Comparison of ENCODE assay signal across 31 cellular contexts in genomic region chr7:89857767-89858166, GRCh38.
"Had no signal": no experiment of that assay in that cellular context is flagged by ENCODE, and none has a peak within 500 bp of the region (broad histone marks: within the 10 kb centered on the region; RNA-seq: fewer than 3 reads in every experiment).

No MANE protein-coding gene starts in this region.

- H2AFZ ChIP-seq: neural progenitor cell, parathyroid adenoma had no signal

- ATAC-seq: natural killer cell; psoas muscle; right cardiac atrium; sciatic nerve; stimulated activated memory B cell treated with anti-CD40 and anti-IgM and Interleukin-4, amounts not matched to agents 10 μg/mL and 1 μg/mL and 100 μg/mL, for 72 hours; stimulated activated naive CD8-positive, alpha-beta T cell treated with anti-CD3 and anti-CD28 coated beads, Interleukin-15, amount 100 ng/mL, for 72 hours; stimulated activated naive CD8-positive, alpha-beta T cell treated with anti-CD3 and anti-CD28 coated beads, Interleukin-15, Interleukin-2, amounts not matched to agents 100 U/mL and 50 U/mL, for 24 hours; upper lobe of right lung had no signal

- H3K27me3 ChIP-seq: neural progenitor cell, ovary, spleen, suprapubic skin, testis, tibial artery, transverse colon, upper lobe of right lung, uterus had no signal

- H3K27ac ChIP-seq: neural progenitor cell, ovary, parathyroid adenoma, psoas muscle, skin epidermis, spleen, suprapubic skin, testis, tibial artery, transverse colon, upper lobe of right lung, uterus had no signal

- H3K36me3 Mint-ChIP-seq: natural killer cell; neural progenitor cell; stimulated activated memory B cell treated with anti-CD40 and anti-IgM and Interleukin-4, amounts not matched to agents 10 μg/mL and 1 μg/mL and 100 μg/mL, for 72 hours; type B pancreatic cell had no signal

- H3K9me3 ChIP-seq: psoas muscle, testis, uterus had no signal

- H3K27me3 Mint-ChIP-seq: progenitor cell of endocrine pancreas; stimulated activated memory B cell treated with anti-CD40 and anti-IgM and Interleukin-4, amounts not matched to agents 10 μg/mL and 1 μg/mL and 100 μg/mL, for 72 hours; stimulated activated naive CD8-positive, alpha-beta T cell treated with anti-CD3 and anti-CD28 coated beads, Interleukin-15, amount 100 ng/mL, for 72 hours; type B pancreatic cell had no signal

- H3K4me3 ChIP-seq: neural progenitor cell, ovary, psoas muscle, skin epidermis, smooth muscle cell, spleen, suprapubic skin, testis, tibial artery, transverse colon, upper lobe of right lung, uterus had no signal

- H3K27ac Mint-ChIP-seq: natural killer cell; nephron; neural progenitor cell; progenitor cell of endocrine pancreas; stimulated activated memory B cell treated with anti-CD40 and anti-IgM and Interleukin-4, amounts not matched to agents 10 μg/mL and 1 μg/mL and 100 μg/mL, for 72 hours; stimulated activated naive CD8-positive, alpha-beta T cell treated with anti-CD3 and anti-CD28 coated beads, Interleukin-15, amount 100 ng/mL, for 72 hours; type B pancreatic cell had no signal

- H3K9ac ChIP-seq: neural progenitor cell, parathyroid adenoma had no signal

- H3K4me1 ChIP-seq: neural progenitor cell, parathyroid adenoma, psoas muscle, spleen, suprapubic skin, testis, tibial artery, transverse colon, upper lobe of right lung, uterus had no signal

- H3K4me2 ChIP-seq: neural progenitor cell, smooth muscle cell had no signal

- H3K4me3 Mint-ChIP-seq: natural killer cell; nephron; neural progenitor cell; stimulated activated memory B cell treated with anti-CD40 and anti-IgM and Interleukin-4, amounts not matched to agents 10 μg/mL and 1 μg/mL and 100 μg/mL, for 72 hours; stimulated activated naive CD8-positive, alpha-beta T cell treated with anti-CD3 and anti-CD28 coated beads, Interleukin-15, amount 100 ng/mL, for 72 hours; type B pancreatic cell had no signal

- DNase-seq: natural killer cell; occipital lobe; ovary; posterior cingulate gyrus; psoas muscle; right cardiac atrium; spleen; stimulated activated CD4-positive, alpha-beta T cell treated with anti-CD3 and anti-CD28 coated beads, Interleukin-12 subunit alpha, Interleukin-12 subunit beta, amount 100 ng/mL, for 4 hours; stimulated activated CD4-positive, alpha-beta T cell treated with anti-CD3 and anti-CD28 coated beads, Interleukin-1b, Interleukin-23, amount 100 ng/mL, for 48 hours; stimulated activated CD4-positive, alpha-beta T cell treated with anti-CD3 and anti-CD28 coated beads, Interleukin-4, amount 100 ng/mL, for 1 hour; stimulated activated CD4-positive, alpha-beta T cell treated with anti-CD3 and anti-CD28 coated beads, Interleukin-4, amount 100 ng/mL, for 4 hours; stimulated activated CD8-positive, alpha-beta memory T cell treated with anti-CD3 and anti-CD28 coated beads, Interleukin-4, amount 100 ng/mL, for 48 hours; stimulated activated naive CD4-positive, alpha-beta T cell; stimulated activated naive CD8-positive, alpha-beta T cell treated with anti-CD3 and anti-CD28 coated beads, Interleukin-15, amount 100 ng/mL, for 72 hours; stimulated activated naive CD8-positive, alpha-beta T cell treated with anti-CD3 and anti-CD28 coated beads, Interleukin-15, Interleukin-2, amounts not matched to agents 100 U/mL and 50 U/mL, for 24 hours; substantia nigra; testis; tibial artery; transverse colon; upper lobe of right lung; uterus had no signal

- H3K79me2 ChIP-seq: parathyroid adenoma had no signal

- H3K4me1 Mint-ChIP-seq: natural killer cell; nephron; neural progenitor cell; stimulated activated memory B cell treated with anti-CD40 and anti-IgM and Interleukin-4, amounts not matched to agents 10 μg/mL and 1 μg/mL and 100 μg/mL, for 72 hours; stimulated activated naive CD8-positive, alpha-beta T cell treated with anti-CD3 and anti-CD28 coated beads, Interleukin-15, amount 100 ng/mL, for 72 hours had no signal

- H3K36me3 ChIP-seq: neural progenitor cell, ovary, spleen, suprapubic skin, tibial artery, transverse colon, upper lobe of right lung, uterus had no signal
